ENCODE assay signal across 10 cellular contexts in the genomic region with DNA sequence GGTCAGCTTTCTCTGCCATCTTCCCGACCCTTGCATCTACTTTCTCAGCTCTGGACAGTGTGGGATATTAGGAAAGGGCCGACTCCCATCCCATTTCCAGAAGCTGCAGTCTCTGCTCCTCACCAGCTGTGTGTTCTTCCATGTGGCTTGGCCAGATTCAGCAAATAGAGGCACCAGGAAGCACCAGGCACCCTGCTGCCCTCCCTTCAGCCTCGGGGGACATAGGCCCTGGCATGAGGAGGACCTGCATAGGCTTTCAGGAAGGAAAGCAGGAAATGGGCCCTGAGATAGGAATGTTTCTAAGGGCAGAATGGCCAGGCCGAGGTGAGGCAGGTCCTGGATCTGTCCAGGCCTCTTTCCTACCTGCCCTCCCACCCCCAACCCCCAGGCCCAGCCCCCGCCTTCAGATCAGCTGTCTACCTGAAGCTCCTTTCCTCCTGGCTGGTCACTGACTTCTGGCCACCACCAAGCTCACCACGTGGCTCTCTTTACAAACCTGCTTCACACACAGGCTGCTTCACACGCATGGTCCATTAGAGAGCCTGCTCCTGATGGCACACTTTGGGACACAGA. TPM values are rescaled to one million over a fixed set of nuclear protein-coding genes. Genes with fewer than 3 reads are reported as not detected.
DNase-seq lines count a peak whose midpoint lies in the region; ATAC-seq and TF ChIP-seq lines count a peak whose summit lies in the region.
"Had no signal": no experiment of that assay in that cellular context is flagged by ENCODE, and none has a peak within 500 bp of the region (broad histone marks: within the 10 kb centered on the region; RNA-seq: fewer than 3 reads in every experiment).

No MANE protein-coding gene starts in this region.

- H3K9ac ChIP-seq in BLaER1 treated with 17β-estradiol and CSF1 and Interleukin-3, amounts not matched to agents 10 nM and 100 nM, result peak overlapping the region in 4 of 11 experiments; percentile 2 to 43 (median 26); a peak in 2 of 22 replicates
- H3K9ac ChIP-seq in HCT116 (ENCODE audit: low read length), result no peak overlapping the region

- BruUV-seq in HCT116 (replicated peaks; lab: Mats Ljungman, UMichigan), result no TSS peak

- H3K9me3 ChIP-seq in BLaER1 treated with 17β-estradiol and CSF1 and Interleukin-3, amounts not matched to agents 10 nM and 100 nM (replicated peaks in 1 of 11), result peaks cover 0 to 4% (median 0%) of the 10 kb centered on the region in 11 experiments; a peak in 1 of 22 replicates
- no peaks in the 10 kb centered on the region for H3K9me3 ChIP-seq in HCT116 (ENCODE audit: control insufficient read depth in 1 of 2, insufficient read depth in 1 of 2, low read depth in 1 of 2, low read length in 2 of 2)
- H3K9me3 ChIP-seq: Caco-2 had no signal

- H3K4me2 ChIP-seq in BLaER1 treated with 17β-estradiol and CSF1 and Interleukin-3, amounts not matched to agents 10 nM and 100 nM, result peak overlapping the region; percentile 16 to 63 (median 53); a peak in 17 of 22 replicates
- peak overlapping the region; percentile 43; the same call in 1 of the 2 replicates for H3K4me2 ChIP-seq in HCT116 (ENCODE audit: low read length)

- H4K20me1 ChIP-seq in BLaER1 treated with 17β-estradiol and CSF1 and Interleukin-3, amounts not matched to agents 10 nM and 100 nM, result no peaks in the 10 kb centered on the region
- no peaks in the 10 kb centered on the region for H4K20me1 ChIP-seq in HCT116 (ENCODE audit: insufficient read depth)

- H3K27me3 Mint-ChIP-seq in activated T-helper 2 cell treated with anti-CD3 and anti-CD28 coated beads, Interferon-gamma antibody, Interleukin-2, Interleukin-4, amounts not matched to agents 10 μg/mL and 5 μg/mL and 100 μg/mL, durations not matched to agents 14 hours and 24 hours and 36 hours (ENCODE audit: low read depth), result no peaks in the 10 kb centered on the region

- H3K4me1 Mint-ChIP-seq in activated T-helper 2 cell treated with anti-CD3 and anti-CD28 coated beads, Interferon-gamma antibody, Interleukin-2, Interleukin-4, amounts not matched to agents 10 μg/mL and 5 μg/mL and 100 μg/mL, durations not matched to agents 14 hours and 24 hours and 36 hours (ENCODE audit: low read depth), result peaks cover 11% of the 10 kb centered on the region

- H3K36me3 ChIP-seq in BLaER1 treated with 17β-estradiol and CSF1 and Interleukin-3, amounts not matched to agents 10 nM and 100 nM, result no peaks in the 10 kb centered on the region
- no peaks in the 10 kb centered on the region for H3K36me3 ChIP-seq in HCT116 (ENCODE audit: control insufficient read depth in 1 of 2, insufficient read depth in 2 of 2, low read length in 2 of 2)

- H3K36me3 Mint-ChIP-seq in activated T-helper 2 cell treated with anti-CD3 and anti-CD28 coated beads, Interferon-gamma antibody, Interleukin-2, Interleukin-4, amounts not matched to agents 10 μg/mL and 5 μg/mL and 100 μg/mL, durations not matched to agents 14 hours and 24 hours and 36 hours (ENCODE audit: low read depth), result no peaks in the 10 kb centered on the region

- H3K4me3 ChIP-seq in BLaER1 treated with 17β-estradiol and CSF1 and Interleukin-3, amounts not matched to agents 10 nM and 100 nM, result no peak overlapping the region
- no peak overlapping the region for H3K4me3 ChIP-seq in HCT116 (replicated peaks in 1 of 2; ENCODE audit: low read depth in 1 of 2, low read length in 2 of 2)
- H3K4me3 ChIP-seq: coronary artery had no signal

- RAD21 ChIA-PET in HCT116 (lab: Charles Lee; ENCODE audit: low non-redundant PET in 1 of 2, low total read pairs in 2 of 2, uncharacterized antibody in 2 of 2, unreplicated experiment in 2 of 2), result interaction anchor here in 1 of 2 experiments (0.9 kb wide), 1 partner anchor 223 kb away, joined by 3 read pairs; no protein-coding TSS in a partner anchor

- peaks cover 10 to 27% (median 15%) of the 10 kb centered on the region in 10 experiments for H3K4me1 ChIP-seq in BLaER1 treated with 17β-estradiol and CSF1 and Interleukin-3, amounts not matched to agents 10 nM and 100 nM
- peaks cover 6 to 15% of the 10 kb centered on the region in 2 experiments for H3K4me1 ChIP-seq in HCT116 (ENCODE audit: control insufficient read depth in 1 of 2, insufficient read depth in 2 of 2, low read length in 2 of 2)
- H3K4me1 ChIP-seq: Caco-2 had no signal

- ATAC-seq in HCT116 (peak; percentile 61), HG03432 (IDR thresholded peaks at IDR 0.05; ENCODE audit: unreplicated experiment) (no peak)

- POLR2A ChIA-PET in HCT116 (lab: Charles Lee), result interaction anchor here (0.6 kb wide), 2 partner anchors 55 to 347 kb away, joined by 4 read pairs; no protein-coding TSS in a partner anchor

- no peaks in the 10 kb centered on the region for H3K9me3 Mint-ChIP-seq in activated T-helper 2 cell treated with anti-CD3 and anti-CD28 coated beads, Interferon-gamma antibody, Interleukin-2, Interleukin-4, amounts not matched to agents 10 μg/mL and 5 μg/mL and 100 μg/mL, durations not matched to agents 14 hours and 24 hours and 36 hours

- no peaks in the 10 kb centered on the region for H3K27me3 ChIP-seq in BLaER1 treated with 17β-estradiol and CSF1 and Interleukin-3, amounts not matched to agents 10 nM and 100 nM
- H3K27me3 ChIP-seq in HCT116 (ENCODE audit: insufficient read depth, low read length), result no peaks in the 10 kb centered on the region

- peak overlapping the region; percentile 93 for H2AFZ ChIP-seq in HCT116 (ENCODE audit: low read depth, low read length, poor library complexity, severe bottlenecking)

- DNase-seq in HCT116 (ENCODE audit: low read depth, low spot score) (no peak), iPS-NIHi11 (ENCODE audit: low spot score) (peak; percentile 37), NCI-H2029 treated with DMSO at 0.1 percent for 48 hours (lab: John Stamatoyannopoulos, UW) (no peak), OCI-M1 (lab: John Stamatoyannopoulos, UW) (no peak), COR-L47 (lab: John Stamatoyannopoulos, UW) (no peak)
- no peak for DNase-seq in activated T-helper 2 cell treated with anti-CD3 and anti-CD28 coated beads, Interferon-gamma antibody, Interleukin-2, Interleukin-4, amounts not matched to agents 10 μg/mL and 5 μg/mL and 100 μg/mL, durations not matched to agents 14 hours and 24 hours and 36 hours (ENCODE audit: low spot score)
- DNase-seq: Caco-2 had no signal

- no peaks in the 10 kb centered on the region for H3K79me2 ChIP-seq in HCT116 (ENCODE audit: insufficient read depth, low read length)

- CTCF ChIA-PET in HCT116 (lab: Charles Lee), result interaction anchor here (1.1 kb wide), 1 partner anchor 13 kb away, joined by 4 read pairs; no protein-coding TSS in a partner anchor

- no peak for TF ChIP-seq CTCF in HCT116 (IDR thresholded peaks at IDR 0.05 in 2 of 3, conservative IDR thresholded peaks at IDR 0.05 in 1 of 3; ENCODE audit: borderline replicate concordance in 1 of 3, insufficient read depth in 1 of 3, low read depth in 2 of 3, low read length in 2 of 3)

- intact Hi-C loops in HCT116 (cut with micrococcal nuclease), result no loop called here
- intact Hi-C loops in activated T-helper 2 cell treated with anti-CD3 and anti-CD28 coated beads, Interferon-gamma antibody, Interleukin-2, Interleukin-4, amounts not matched to agents 10 μg/mL and 5 μg/mL and 100 μg/mL, durations not matched to agents 14 hours and 24 hours and 36 hours (cut with micrococcal nuclease), result no loop called here

- no peaks in the 10 kb centered on the region for H3K9me2 ChIP-seq in HCT116 (ENCODE audit: insufficient read depth)

- no peak for TF ChIP-seq RAD21 in HCT116 (IDR thresholded peaks at IDR 0.05; ENCODE audit: low read depth)

- no peak for TF ChIP-seq POLR2A in HCT116 (IDR thresholded peaks at IDR 0.05; ENCODE audit: borderline replicate concordance, extremely low read depth, insufficient read depth, insufficient read length)

- peak overlapping the region; percentile 59 for H3K27ac Mint-ChIP-seq in activated T-helper 2 cell treated with anti-CD3 and anti-CD28 coated beads, Interferon-gamma antibody, Interleukin-2, Interleukin-4, amounts not matched to agents 10 μg/mL and 5 μg/mL and 100 μg/mL, durations not matched to agents 14 hours and 24 hours and 36 hours

- no peak overlapping the region for H3K4me3 Mint-ChIP-seq in activated T-helper 2 cell treated with anti-CD3 and anti-CD28 coated beads, Interferon-gamma antibody, Interleukin-2, Interleukin-4, amounts not matched to agents 10 μg/mL and 5 μg/mL and 100 μg/mL, durations not matched to agents 14 hours and 24 hours and 36 hours (ENCODE audit: low read depth)

- peak overlapping the region in 4 of 11 experiments; percentile 15 to 34 (median 30); a peak in 5 of 22 replicates for H3K27ac ChIP-seq in BLaER1 treated with 17β-estradiol and CSF1 and Interleukin-3, amounts not matched to agents 10 nM and 100 nM
- no peak overlapping the region for H3K27ac ChIP-seq in HCT116 (ENCODE audit: low read depth, low read length)

TF ChIP-seq in HCT116, 20 proteins besides CTCF, POLR2A, EP300 and RAD21 (continues in another document):
- no peak for TF ChIP-seq EZH2 (IDR thresholded peaks at IDR 0.05)
- TF ChIP-seq MAX (IDR thresholded peaks at IDR 0.05), result peak; percentile 62
- TF ChIP-seq EGR1 (IDR thresholded peaks at IDR 0.05; ENCODE audit: low read depth), result no peak
- no peak for TF ChIP-seq YY1 (IDR thresholded peaks at IDR 0.05; ENCODE audit: extremely low read depth, insufficient replicate concordance, low read depth, low read length)

RNA-seq across cellular contexts. Expression of gene PURB, which starts 27.5 kb away (rescaled TPM):
- total RNA-seq in HCT116 (2021; ENCODE audit: unreplicated experiment), result 13.2 TPM
- 2.5 and 3.2 TPM in 2 replicates for polyA plus RNA-seq in HCT116 (2012)
- 32.9 and 33.9 TPM in 2 replicates for total RNA-seq in activated T-helper 2 cell treated with anti-CD3 and anti-CD28 coated beads, Interferon-gamma antibody, Interleukin-2, Interleukin-4, amounts not matched to agents 10 μg/mL and 5 μg/mL and 100 μg/mL, durations not matched to agents 14 hours and 24 hours and 36 hours
